Comparison of ENCODE assay signal across 8 cellular contexts in genomic region chr10:26890956-26891355, GRCh38. TPM values are rescaled to one million over a fixed set of nuclear protein-coding genes. Genes with fewer than 3 reads are reported as not detected.
A peak's percentile ranks its signal among the peaks of the same experiment; 100 is the strongest.
DNase-seq lines count a peak whose midpoint lies in the region; ATAC-seq, FAIRE-seq and TF ChIP-seq lines count a peak whose summit lies in the region.

No MANE protein-coding gene starts in this region.

- H3K36me3 ChIP-seq in kidney epithelial cell (ENCODE audit: control insufficient read depth, insufficient read depth, low read length), result no peaks in the 10 kb centered on the region

- H3K27ac ChIP-seq in HL-60 (replicated peaks), result no peak overlapping the region

- DNase-seq in D721Med (ENCODE audit: insufficient read length, low spot score) (no peak), HL-60 (ENCODE audit: low read depth in 1 of 2, low spot score in 1 of 2) (peak; percentile 38 to 77), RKO (ENCODE audit: low spot score) (peak; percentile 71), astrocyte of the hippocampus (ENCODE audit: low read depth, low spot score) (peak; percentile 77), kidney epithelial cell (ENCODE audit: low read depth) (peak; percentile 41)
- DNase-seq in stimulated activated CD8-positive, alpha-beta memory T cell treated with anti-CD3 and anti-CD28 coated beads, Interleukin-15, amount 100 ng/mL, for 1 hour (ENCODE audit: low read depth), result peak; percentile 5

- no peaks in the 10 kb centered on the region for H3K27me3 ChIP-seq in HL-60 (ENCODE audit: insufficient read depth, poor library complexity, severe bottlenecking)
- no peaks in the 10 kb centered on the region for H3K27me3 ChIP-seq in kidney epithelial cell (ENCODE audit: control insufficient read depth, insufficient read depth, low read length)

- ATAC-seq in GM21825 (IDR thresholded peaks at IDR 0.05; ENCODE audit: unreplicated experiment) (no peak), GM18519 (IDR thresholded peaks at IDR 0.05; ENCODE audit: low FRiP score, unreplicated experiment) (no peak)

- FAIRE-seq in D721Med (lab: Jason Lieb, UNC), result no peak

- H3K4me3 ChIP-seq in HL-60 (replicated peaks; ENCODE audit: insufficient read depth, low read length) (no peak overlapping the region), kidney epithelial cell (ENCODE audit: low read depth, low read length) (no peak overlapping the region)

- TF ChIP-seq CTCF in D721Med (IDR thresholded peaks at IDR 0.05; ENCODE audit: insufficient read depth, missing control alignments), result peak; percentile 73
- TF ChIP-seq CTCF in HL-60 (IDR thresholded peaks at IDR 0.05; ENCODE audit: insufficient read depth, low read length), result peak; percentile 23
- peak; percentile 80 for TF ChIP-seq CTCF in kidney epithelial cell (IDR thresholded peaks at IDR 0.05; ENCODE audit: insufficient read depth, low read length, poor library complexity, severe bottlenecking)

RNA-seq across cellular contexts. Expression of gene ABI1, which starts 30.2 kb away (rescaled TPM):
- 41.6 and 49.8 TPM in 2 replicates for total RNA-seq in kidney epithelial cell

Comparison
In these comparisons a context has a peak if more than half of its experiments do, and no peak if none do; other contexts are left out.
1. CTCF ChIP-seq: peak in every context shown above with its lines; median percentile 80 in kidney epithelial cell; 73 in D721Med; 23 in HL-60.